Comparison of ENCODE assay signal across 13 cellular contexts in the genomic region with DNA sequence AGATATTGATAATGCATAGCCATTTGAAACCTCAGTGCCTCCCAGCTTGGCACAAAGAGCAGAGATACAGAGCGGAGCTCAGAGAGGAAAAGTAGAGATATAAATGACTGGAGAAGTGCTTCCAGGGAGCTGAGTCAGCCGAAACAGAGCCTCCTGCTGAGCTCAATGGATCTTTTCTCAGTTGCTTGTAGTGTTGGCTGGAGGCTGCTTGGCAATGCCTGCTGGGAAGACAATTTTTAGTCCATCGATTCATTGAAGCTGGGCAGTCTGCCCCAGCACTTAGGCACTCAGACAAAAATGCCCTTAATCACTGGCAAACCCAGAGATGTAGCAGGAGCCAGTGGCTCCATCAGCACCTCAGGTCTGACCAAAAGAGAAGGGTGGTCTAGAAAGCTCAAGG.
DNase-seq lines count a peak whose midpoint lies in the region; ATAC-seq, FAIRE-seq and TF ChIP-seq lines count a peak whose summit lies in the region.
"Had no signal": no experiment of that assay in that cellular context is flagged by ENCODE, and none has a peak within 500 bp of the region (broad histone marks: within the 10 kb centered on the region; RNA-seq: fewer than 3 reads in every experiment).

No MANE protein-coding gene starts in this region.

- TF ChIP-seq POLR2A in upper lobe of left lung (IDR thresholded peaks at IDR 0.05), result no peak

- 7% methylated on average over 3 of the region's 3 CpGs for WGBS in GM23248 (ENCODE audit: low coverage in 1 of 2, low lambda C conversion rate in 2 of 2, missing lambda C conversion rate in 2 of 2), 2 experiments
- WGBS in upper lobe of left lung, 2 donors, result 74% methylated on average over 3 of the region's 3 CpGs

- peak; percentile 66 for FAIRE-seq in astrocyte (lab: Jason Lieb, UNC)

- intact Hi-C loops in Right ventricle myocardium superior (cut with DNase I), result no loop called here
- intact Hi-C loops in posterior cingulate gyrus (cut with DNase I), result no loop called here

- in situ Hi-C loops in GM23248 (cut with MboI), result no loop called here

- no peaks in the 10 kb centered on the region for H3K9me2 ChIP-seq in GM23248 (ENCODE audit: insufficient read depth)

- no peaks in the 10 kb centered on the region for H3K9me3 Mint-ChIP-seq in astrocyte (ENCODE audit: unreplicated experiment)
- H3K9me3 Mint-ChIP-seq: central memory CD8-positive, alpha-beta T cell had no signal

- no peak overlapping the region for H3K9ac ChIP-seq in GM23248
- H3K9ac ChIP-seq in astrocyte (ENCODE audit: low read length), result no peak overlapping the region

- peaks cover 35% of the 10 kb centered on the region for H3K4me1 Mint-ChIP-seq in astrocyte (ENCODE audit: low read depth, unreplicated experiment)
- H3K4me1 Mint-ChIP-seq: CD4-positive, CD25-positive, alpha-beta regulatory T cell had no signal

- no peaks in the 10 kb centered on the region for H3K79me2 ChIP-seq in GM23248 (ENCODE audit: insufficient read depth)
- no peaks in the 10 kb centered on the region for H3K79me2 ChIP-seq in astrocyte (ENCODE audit: insufficient read depth, low read length)

- H3K27ac ChIP-seq in GM23248, result peak overlapping the region; percentile 24
- no peak overlapping the region for H3K27ac ChIP-seq in astrocyte (ENCODE audit: low read depth, low read length)
- no peak overlapping the region for H3K27ac ChIP-seq in upper lobe of left lung

- H2AFZ ChIP-seq in GM23248 (peak overlapping the region; percentile 45; the same call in 1 of the 2 replicates), astrocyte (ENCODE audit: low read depth, low read length) (no peak overlapping the region)

- H3K4me3 Mint-ChIP-seq in astrocyte (ENCODE audit: unreplicated experiment), result no peak overlapping the region
- H3K4me3 Mint-ChIP-seq: CD4-positive, CD25-positive, alpha-beta regulatory T cell; central memory CD8-positive, alpha-beta T cell had no signal

- H3K9me3 ChIP-seq in GM23248 (ENCODE audit: low read depth), result no peaks in the 10 kb centered on the region
- H3K9me3 ChIP-seq in astrocyte (ENCODE audit: insufficient read depth, low read depth, low read length), result no peaks in the 10 kb centered on the region
- H3K9me3 ChIP-seq in upper lobe of left lung, result no peaks in the 10 kb centered on the region

- no peaks in the 10 kb centered on the region for H3K36me3 Mint-ChIP-seq in astrocyte (ENCODE audit: low read depth, unreplicated experiment)
- H3K36me3 Mint-ChIP-seq: CD4-positive, CD25-positive, alpha-beta regulatory T cell had no signal

- no peaks in the 10 kb centered on the region for H3K27me3 ChIP-seq in GM23248 (replicated peaks; ENCODE audit: insufficient read depth)
- no peaks in the 10 kb centered on the region for H3K27me3 ChIP-seq in astrocyte (ENCODE audit: insufficient read depth, low read length)
- H3K27me3 ChIP-seq in upper lobe of left lung, result no peaks in the 10 kb centered on the region

- peak; percentile 88 for DNase-seq in GM23248
- peak; percentile 78 for DNase-seq in astrocyte (ENCODE audit: low read depth)
- peak; percentile 43 for DNase-seq in Right ventricle myocardium superior
- peak; percentile 39 to 92 (median 54) for DNase-seq in posterior cingulate gyrus
- DNase-seq in activated CD4-positive, CD25-positive, alpha-beta regulatory T cell treated with anti-CD3 and anti-CD28 coated beads, Interleukin-2, amount 50 U/mL, for 72 hours, result no peak
- no peak for DNase-seq in ureter (ENCODE audit: low spot score)
- no peak for DNase-seq in OCI-M2 (lab: John Stamatoyannopoulos, UW; ENCODE audit: unreplicated experiment)
- DNase-seq in upper lobe of left lung, result no peak
- DNase-seq: activated CD8-positive, alpha-beta memory T cell treated with anti-CD3 and anti-CD28 coated beads, Interleukin-2, amount 50 U/mL, for 4 hours; CD4-positive, CD25-positive, alpha-beta regulatory T cell; stimulated activated CD4-positive, alpha-beta T cell treated with anti-CD3 and anti-CD28 coated beads, Interleukin-15, amount 100 ng/mL, for 24 hours; T-helper 2 cell had no signal

- H3K4me1 ChIP-seq in GM23248 (ENCODE audit: insufficient read depth) (peaks cover 52% of the 10 kb centered on the region), astrocyte (ENCODE audit: insufficient read depth, low read length) (peaks cover 29% of the 10 kb centered on the region), upper lobe of left lung (peaks cover 0 to 12% (median 5%) of the 10 kb centered on the region in 4 donors)

- ATAC-seq in Right ventricle myocardium superior (ENCODE audit: poor library complexity) (peak; percentile 84), upper lobe of left lung (ENCODE audit: low FRiP score in 2 of 2) (no peak)

- no peak for TF ChIP-seq EP300 in upper lobe of left lung (IDR thresholded peaks at IDR 0.05)

- TF ChIP-seq CTCF in astrocyte (IDR thresholded peaks at IDR 0.05; ENCODE audit: insufficient read depth, low read depth, low read length) (no peak), upper lobe of left lung (IDR thresholded peaks at IDR 0.05) (no peak)

- no peaks in the 10 kb centered on the region for H4K20me1 ChIP-seq in GM23248 (ENCODE audit: insufficient read depth)
- H4K20me1 ChIP-seq in astrocyte (ENCODE audit: insufficient read depth, low read length), result no peaks in the 10 kb centered on the region

- H3F3A ChIP-seq in GM23248 (ENCODE audit: insufficient read depth), result peaks cover 54% of the 10 kb centered on the region

- peak overlapping the region; percentile 57 for H3K4me2 ChIP-seq in GM23248 (ENCODE audit: unreplicated experiment)
- H3K4me2 ChIP-seq in astrocyte (ENCODE audit: low read length), result peak overlapping the region; percentile 8

- no peaks in the 10 kb centered on the region for H3K27me3 Mint-ChIP-seq in astrocyte (ENCODE audit: low read depth, unreplicated experiment)
- H3K27me3 Mint-ChIP-seq: CD4-positive, CD25-positive, alpha-beta regulatory T cell had no signal

- H3K27ac Mint-ChIP-seq in astrocyte (ENCODE audit: unreplicated experiment), result no peak overlapping the region
- H3K27ac Mint-ChIP-seq: CD4-positive, CD25-positive, alpha-beta regulatory T cell had no signal

- H3K36me3 ChIP-seq in GM23248 (ENCODE audit: low read depth) (no peaks in the 10 kb centered on the region), astrocyte (ENCODE audit: insufficient read depth, low read length) (no peaks in the 10 kb centered on the region), upper lobe of left lung (no peaks in the 10 kb centered on the region)

- H3K4me3 ChIP-seq in GM23248 (no peak overlapping the region), astrocyte (ENCODE audit: insufficient read depth, low read depth, low read length) (no peak overlapping the region), upper lobe of left lung (no peak overlapping the region)

Comparison
In these comparisons a context has a peak if more than half of its experiments do, and no peak if none do; other contexts are left out.
1. DNase-seq: peak in GM23248 (single experiment), astrocyte (single experiment), Right ventricle myocardium superior (single experiment) and posterior cingulate gyrus (10 of 10); none in activated CD4-positive, CD25-positive, alpha-beta regulatory T cell treated with anti-CD3 and anti-CD28 coated beads, Interleukin-2, amount 50 U/mL, for 72 hours (single experiment), ureter (single experiment), OCI-M2 (single experiment) and upper lobe of left lung (0 of 2).